Comparison of ENCODE assay signal across 7 cellular contexts in genomic region chr17:1649116-1649843, GRCh38. TPM values are rescaled to one million over a fixed set of nuclear protein-coding genes. Genes with fewer than 3 reads are reported as not detected.
DNase-seq lines count a peak whose midpoint lies in the region; ATAC-seq and TF ChIP-seq lines count a peak whose summit lies in the region.

No MANE protein-coding gene starts in this region.

- H3K36me3 ChIP-seq in lower lobe of right lung, result peaks cover 45% of the 10 kb centered on the region

- peaks cover 59% of the 10 kb centered on the region for H3K4me1 ChIP-seq in lower lobe of right lung

- DNase-seq in NCI-H146 treated with DMSO at 0.1 percent for 48 hours (lab: John Stamatoyannopoulos, UW; ENCODE audit: unreplicated experiment), result peak; percentile 52
- peak; percentile 87 for DNase-seq in activated CD4-positive, alpha-beta T cell treated with anti-CD3 and anti-CD28 coated beads for 48 hours
- peak; percentile 91 for DNase-seq in dermis blood vessel endothelial cell
- peak; percentile 90 for DNase-seq in lower lobe of right lung
- DNase-seq in stimulated activated CD4-positive, alpha-beta T cell treated with anti-CD3 and anti-CD28 coated beads, TNF-alpha, amount 100 ng/mL, for 24 hours (ENCODE audit: low read depth in 3 of 3), result peak; percentile 46 to 80 (median 53)

- H3K27ac ChIP-seq in lower lobe of right lung, result peak overlapping the region; percentile 99

- peak; percentile 9 for TF ChIP-seq POLR2A in GM18505 (IDR thresholded peaks at IDR 0.05; ENCODE audit: borderline replicate concordance, extremely low read depth, insufficient read depth, insufficient read length)

- no peak for TF ChIP-seq CTCF in lower lobe of right lung (IDR thresholded peaks at IDR 0.05)

- H3K4me3 ChIP-seq in lower lobe of right lung, result peak overlapping the region; percentile 84

- no peaks in the 10 kb centered on the region for H3K9me3 ChIP-seq in lower lobe of right lung

- ATAC-seq in GM18505 (IDR thresholded peaks at IDR 0.05; ENCODE audit: unreplicated experiment), result peak; percentile 44
- ATAC-seq in HG02610 (IDR thresholded peaks at IDR 0.05; ENCODE audit: unreplicated experiment), result peak; percentile 37
- ATAC-seq in lower lobe of right lung, result peak; percentile 78 to 79

- intact Hi-C loops in lower lobe of right lung (cut with DNase I), result no loop called here

- H3K27me3 ChIP-seq in lower lobe of right lung (ENCODE audit: low read depth), result no peaks in the 10 kb centered on the region

RNA-seq across cellular contexts. Expression of gene RILP, which starts 0.4 kb away (rescaled TPM):
- total RNA-seq in dermis blood vessel endothelial cell (12.0 and 15.7 TPM in 2 replicates), lower lobe of right lung (41.5 TPM)

RNA-seq across cellular contexts. Expression of gene SCARF1, which starts 3.7 kb away (rescaled TPM):
- total RNA-seq in dermis blood vessel endothelial cell, result 172 and 200 TPM in 2 replicates
- total RNA-seq in lower lobe of right lung, result 37.4 TPM

RNA-seq across cellular contexts. Expression of gene SLC43A2, which starts 20.6 kb away (rescaled TPM):
- total RNA-seq in dermis blood vessel endothelial cell, result 33.9 and 53.5 TPM in 2 replicates
- total RNA-seq in lower lobe of right lung, result 44.6 TPM

RNA-seq across cellular contexts. Expression of gene PRPF8, which starts 35.4 kb away (rescaled TPM):
- 79.6 and 218 TPM in 2 replicates for total RNA-seq in dermis blood vessel endothelial cell
- 280 TPM for total RNA-seq in lower lobe of right lung

Comparison
In these comparisons a context has a peak if more than half of its experiments do, and no peak if none do; other contexts are left out.
1. Peak in every context shown above with its lines: DNase-seq, ATAC-seq, H3K4me3 ChIP-seq and H3K27ac ChIP-seq.